In the genomic region with DNA sequence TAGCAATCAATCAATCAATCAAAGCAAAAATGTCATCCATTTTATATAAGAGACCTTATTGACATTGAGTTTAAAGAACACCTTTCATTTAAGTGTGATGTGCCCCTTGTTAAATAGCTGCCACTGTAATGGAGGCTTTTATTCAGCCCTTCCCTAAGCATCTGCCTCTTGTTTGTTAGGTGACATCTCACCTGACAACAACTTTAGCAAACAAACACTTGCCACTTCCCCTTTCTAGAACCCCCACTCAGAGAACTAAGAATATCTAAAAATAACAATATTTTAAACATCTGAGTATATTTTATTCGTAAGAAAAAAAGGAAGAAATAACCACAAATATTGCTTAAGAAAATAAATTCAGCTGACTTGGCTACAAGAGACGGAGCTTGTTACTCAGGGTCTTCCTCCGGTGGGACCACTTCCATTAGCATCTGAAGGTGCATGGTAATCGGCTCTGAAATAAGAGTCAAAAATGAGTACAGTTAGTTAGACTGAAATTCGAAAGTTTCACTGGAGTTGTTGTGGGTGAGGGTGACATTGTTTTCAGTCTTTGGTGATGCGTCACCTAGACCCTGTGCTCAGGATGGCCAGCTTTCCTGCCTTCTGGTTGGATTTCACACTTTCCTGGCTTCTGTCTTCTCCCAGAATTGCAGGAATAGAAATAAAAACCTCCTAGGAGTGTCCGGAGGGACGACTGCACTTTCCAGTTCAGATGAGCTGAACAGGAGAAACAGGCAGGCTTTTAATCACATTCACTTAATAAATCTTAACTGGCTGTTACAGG, we compare ENCODE assay signal across 15 cellular contexts. TPM values are rescaled to one million over a fixed set of nuclear protein-coding genes. Genes with fewer than 3 reads are reported as not detected.
DNase-seq lines count a peak whose midpoint lies in the region; ATAC-seq, FAIRE-seq and TF ChIP-seq lines count a peak whose summit lies in the region.
"Had no signal": no experiment of that assay in that cellular context is flagged by ENCODE, and none has a peak within 500 bp of the region (broad histone marks: within the 10 kb centered on the region; RNA-seq: fewer than 3 reads in every experiment).

No MANE protein-coding gene starts in this region.

- intact Hi-C loops in left cardiac atrium (cut with DNase I) = no loop called here

- no peak overlapping the region for H3K9ac ChIP-seq in GM23248

- H3K9me3 ChIP-seq in A549 (no peaks in the 10 kb centered on the region), GM23248 (ENCODE audit: low read depth) (no peaks in the 10 kb centered on the region)
- H3K9me3 ChIP-seq: pancreas had no signal

- no peak for TF ChIP-seq RAD21 in A549 (conservative IDR thresholded peaks at IDR 0.05 in 1 of 2, IDR thresholded peaks at IDR 0.05 in 1 of 2)

- no peak overlapping the region for H3K4me3 ChIP-seq in A549
- H3K4me3 ChIP-seq in GM23248 = no peak overlapping the region
- H3K4me3 ChIP-seq: pancreas had no signal

- POLR2A ChIA-PET in A549 (lab: Yijun Ruan, JAX) = no interaction called here

- no peaks in the 10 kb centered on the region for H3F3A ChIP-seq in GM23248 (ENCODE audit: insufficient read depth)

- H3K27ac ChIP-seq in A549 = no peak overlapping the region
- H3K27ac ChIP-seq in GM23248 = no peak overlapping the region
- H3K27ac ChIP-seq: pancreas had no signal

- H4K20me1 ChIP-seq in GM23248 (ENCODE audit: insufficient read depth) = no peaks in the 10 kb centered on the region

- no peak for TF ChIP-seq EP300 in A549 (IDR thresholded peaks at IDR 0.05)

- DNase-seq in A549 (ENCODE audit: low read depth in 1 of 2, low spot score in 1 of 2) = no peak
- DNase-seq in GM23248 = peak; percentile 58
- peak; percentile 25 for DNase-seq in T1000 (lab: John Stamatoyannopoulos, UW)
- DNase-seq in hepatic stellate cell (ENCODE audit: low spot score) = peak; percentile 44
- no peak for DNase-seq in activated naive CD4-positive, alpha-beta T cell treated with Interleukin-2 at 50 U/mL for 16 hours
- DNase-seq in NCI-H524 treated with DMSO at 0.1 percent for 48 hours (lab: John Stamatoyannopoulos, UW) = no peak
- no peak for DNase-seq in left cardiac atrium
- DNase-seq in MV-4-11 (lab: John Stamatoyannopoulos, UW) = no peak
- DNase-seq: activated CD8-positive, alpha-beta memory T cell treated with anti-CD3 and anti-CD28 coated beads for 24 hours; erythroblast; NCI-H1417 treated with DMSO at 0.1 percent for 48 hours; NCI-H69; pancreas; SHP77 had no signal

- FAIRE-seq in A549 (lab: Jason Lieb, UNC) = peak; percentile 92
- FAIRE-seq: pancreas had no signal

- in situ Hi-C loops in GM23248 (cut with MboI) = no loop called here

- H3K4me1 ChIP-seq in A549 = no peaks in the 10 kb centered on the region
- H3K4me1 ChIP-seq in GM23248 (ENCODE audit: insufficient read depth) = no peaks in the 10 kb centered on the region
- H3K4me1 ChIP-seq: pancreas had no signal

- no peaks in the 10 kb centered on the region for H3K79me2 ChIP-seq in GM23248 (ENCODE audit: insufficient read depth)

- TF ChIP-seq CTCF in A549 (IDR thresholded peaks at IDR 0.05) = no peak

- no peaks in the 10 kb centered on the region for H3K9me2 ChIP-seq in GM23248 (ENCODE audit: insufficient read depth)

- H3K27me3 ChIP-seq in GM23248 (replicated peaks; ENCODE audit: insufficient read depth) = no peaks in the 10 kb centered on the region; the same call in 1 of the 2 replicates
- H3K27me3 ChIP-seq: pancreas had no signal

- ATAC-seq in A549 (peak in 1 of 2 experiments; percentile 17; a peak in 1 of 6 replicates), left cardiac atrium (no peak)
- ATAC-seq: pancreas had no signal

- peak overlapping the region; percentile 19; the same call in 1 of the 2 replicates for H2AFZ ChIP-seq in GM23248

- TF ChIP-seq POLR2A in A549 (IDR thresholded peaks at IDR 0.05; ENCODE audit: low read length) = no peak

- H3K4me2 ChIP-seq in A549 (no peak overlapping the region), GM23248 (ENCODE audit: unreplicated experiment) (peak overlapping the region; percentile 8)

- no peaks in the 10 kb centered on the region for H3K36me3 ChIP-seq in GM23248 (ENCODE audit: low read depth)
- H3K36me3 ChIP-seq: pancreas had no signal

- 57% methylated on average over 8 of the region's 8 CpGs for WGBS in A549 (ENCODE audit: missing lambda C conversion rate)
- WGBS in GM23248 (ENCODE audit: low coverage in 1 of 2, low lambda C conversion rate in 2 of 2, missing lambda C conversion rate in 2 of 2), 2 experiments = 63 to 77% methylated on average over 8 of the region's 8 CpGs

- CTCF ChIA-PET in A549 (lab: Yijun Ruan, JAX) = interaction anchor here (1.0 to 1.6 kb wide), 2 partner anchors 12 kb away, joined by 3 to 4 read pairs; no protein-coding TSS in a partner anchor

TF ChIP-seq in A549, 52 proteins besides CTCF, POLR2A, EP300 and RAD21:
- TF ChIP-seq, protein P1, sequence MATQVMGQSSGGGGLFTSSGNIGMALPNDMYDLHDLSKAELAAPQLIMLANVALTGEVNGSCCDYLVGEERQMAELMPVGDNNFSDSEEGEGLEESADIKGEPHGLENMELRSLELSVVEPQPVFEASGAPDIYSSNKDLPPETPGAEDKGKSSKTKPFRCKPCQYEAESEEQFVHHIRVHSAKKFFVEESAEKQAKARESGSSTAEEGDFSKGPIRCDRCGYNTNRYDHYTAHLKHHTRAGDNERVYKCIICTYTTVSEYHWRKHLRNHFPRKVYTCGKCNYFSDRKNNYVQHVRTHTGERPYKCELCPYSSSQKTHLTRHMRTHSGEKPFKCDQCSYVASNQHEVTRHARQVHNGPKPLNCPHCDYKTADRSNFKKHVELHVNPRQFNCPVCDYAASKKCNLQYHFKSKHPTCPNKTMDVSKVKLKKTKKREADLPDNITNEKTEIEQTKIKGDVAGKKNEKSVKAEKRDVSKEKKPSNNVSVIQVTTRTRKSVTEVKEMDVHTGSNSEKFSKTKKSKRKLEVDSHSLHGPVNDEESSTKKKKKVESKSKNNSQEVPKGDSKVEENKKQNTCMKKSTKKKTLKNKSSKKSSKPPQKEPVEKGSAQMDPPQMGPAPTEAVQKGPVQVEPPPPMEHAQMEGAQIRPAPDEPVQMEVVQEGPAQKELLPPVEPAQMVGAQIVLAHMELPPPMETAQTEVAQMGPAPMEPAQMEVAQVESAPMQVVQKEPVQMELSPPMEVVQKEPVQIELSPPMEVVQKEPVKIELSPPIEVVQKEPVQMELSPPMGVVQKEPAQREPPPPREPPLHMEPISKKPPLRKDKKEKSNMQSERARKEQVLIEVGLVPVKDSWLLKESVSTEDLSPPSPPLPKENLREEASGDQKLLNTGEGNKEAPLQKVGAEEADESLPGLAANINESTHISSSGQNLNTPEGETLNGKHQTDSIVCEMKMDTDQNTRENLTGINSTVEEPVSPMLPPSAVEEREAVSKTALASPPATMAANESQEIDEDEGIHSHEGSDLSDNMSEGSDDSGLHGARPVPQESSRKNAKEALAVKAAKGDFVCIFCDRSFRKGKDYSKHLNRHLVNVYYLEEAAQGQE (IDR thresholded peaks at IDR 0.05) = no peak
- TF ChIP-seq EHF (CRISPR knock-in tag; IDR thresholded peaks at IDR 0.05) (no peak), MYC (IDR thresholded peaks at IDR 0.05; ENCODE audit: borderline replicate concordance, low read length) (no peak), GATA3 (IDR thresholded peaks at IDR 0.05; ENCODE audit: borderline replicate concordance) (no peak), NFE2L2 (conservative IDR thresholded peaks at IDR 0.05; ENCODE audit: low read length) (no peak), BCL3 (IDR thresholded peaks at IDR 0.05) (no peak), CEBPB (IDR thresholded peaks at IDR 0.05) (no peak)

RNA-seq across cellular contexts. Expression of gene SLC7A9, which starts 39.1 kb away (rescaled TPM):
- polyA plus RNA-seq in A549 (2011; rRNA removed) (0.50 and 1.3 TPM in 2 replicates), A549 (2017; fragmentation: RNase III; extraction: RNeasy Plus Mini Kit Qiagen cat#74134 plus additional on column Dnase treatment) (0.54 to 0.62 TPM (median 0.62 TPM) in 3 replicates), GM23248 (2016; fragmentation: Nextera tagmentation; extraction: Ambion mirVana) (not detected in 2 replicates)
- 0.29 and 0.48 TPM in 2 replicates for polyA plus RNA-seq in A549 (2012; cell fraction: cytosol; rRNA removed)
- 2.5 and 2.8 TPM in 2 replicates for polyA plus RNA-seq in A549 (2012; cell fraction: nucleus; rRNA removed)
- polyA minus RNA-seq in A549 (2011; rRNA and poly(A)+ RNA removed) = 0.74 and 1.0 TPM in 2 replicates
- not detected in 2 replicates for total RNA-seq in GM23248 (2014; rRNA removed; shearing (Covaris generic))
- total RNA-seq in left cardiac atrium = under 1 TPM; 0.13 to 0.24 TPM
- total RNA-seq: activated naive CD4-positive, alpha-beta T cell treated with anti-CD3 and anti-CD28 coated beads for 36 hours had no signal

Comparison
In these comparisons a context has a peak if more than half of its experiments do, and no peak if none do; other contexts are left out.
1. DNase-seq: peak in GM23248 (single experiment), T1000 (single experiment) and hepatic stellate cell (single experiment); none in A549 (0 of 2), activated naive CD4-positive, alpha-beta T cell treated with Interleukin-2 at 50 U/mL for 16 hours (single experiment), NCI-H524 treated with DMSO at 0.1 percent for 48 hours (single experiment), left cardiac atrium (single experiment) and MV-4-11 (single experiment).